Comparison of ENCODE assay signal across 7 cellular contexts in the genomic region with DNA sequence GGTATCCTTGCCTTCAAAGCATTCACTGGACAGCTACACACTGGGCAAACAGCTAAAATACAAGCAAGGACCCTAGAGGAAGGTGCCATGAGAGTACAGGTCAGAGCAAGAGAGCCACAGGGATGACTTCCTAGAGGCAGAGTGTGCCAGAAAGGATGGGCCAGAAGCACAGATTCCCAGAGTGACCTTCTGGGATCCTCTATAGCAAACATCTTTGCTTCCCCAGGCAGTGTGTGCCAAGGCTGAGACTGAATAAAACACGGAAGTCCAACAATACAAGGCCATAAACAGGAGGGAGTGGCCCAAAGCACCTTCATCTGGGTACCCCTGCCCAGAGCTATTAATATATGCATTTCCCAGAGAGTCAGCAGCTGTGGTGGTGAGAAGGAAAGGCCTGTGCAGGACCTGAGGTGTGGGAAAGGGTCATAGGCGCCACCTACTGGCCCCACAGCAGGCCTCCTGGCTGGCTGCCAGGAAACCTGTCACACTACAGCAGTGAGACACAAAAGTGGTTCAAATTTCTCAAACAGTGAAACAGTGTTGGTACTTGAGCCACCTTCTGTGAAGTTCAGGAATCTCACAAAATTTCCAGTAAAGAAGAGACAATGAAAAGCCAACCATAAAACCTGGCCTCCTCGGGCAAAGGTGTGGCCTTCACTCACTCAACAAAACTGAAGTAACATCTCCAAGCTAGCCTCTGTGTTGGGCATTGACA. TPM values are rescaled to one million over a fixed set of nuclear protein-coding genes. Genes with fewer than 3 reads are reported as not detected.
DNase-seq lines count a peak whose midpoint lies in the region; ATAC-seq, FAIRE-seq and TF ChIP-seq lines count a peak whose summit lies in the region.

No MANE protein-coding gene starts in this region.

- no peaks in the 10 kb centered on the region for H3K27me3 ChIP-seq in MM.1S (replicated peaks; ENCODE audit: insufficient read depth, low read length)
- no peaks in the 10 kb centered on the region for H3K27me3 ChIP-seq in RWPE2 (ENCODE audit: insufficient read depth, poor library complexity, severe bottlenecking)
- no peaks in the 10 kb centered on the region for H3K27me3 ChIP-seq in thoracic aorta (replicated peaks; ENCODE audit: insufficient read depth)

- TF ChIP-seq CTCF in MM.1S (IDR thresholded peaks at IDR 0.05; ENCODE audit: low read length) (peak; percentile 93), RWPE2 (IDR thresholded peaks at IDR 0.05; ENCODE audit: poor library complexity, severe bottlenecking) (peak; percentile 94), foreskin fibroblast (IDR thresholded peaks at IDR 0.05; ENCODE audit: low read depth, low read length) (peak; percentile 81), thoracic aorta (IDR thresholded peaks at IDR 0.05) (peak; percentile 74)

- H3K4me1 ChIP-seq in MM.1S (ENCODE audit: low read length) (peaks cover 26% of the 10 kb centered on the region), RWPE2 (ENCODE audit: insufficient read depth, poor library complexity, severe bottlenecking) (no peaks in the 10 kb centered on the region), thoracic aorta (ENCODE audit: control insufficient read depth in 1 of 2, low read depth in 2 of 2) (peaks cover 5% of the 10 kb centered on the region in 2 donors)

- intact Hi-C loops in activated T-helper 2 cell treated with anti-CD3 and anti-CD28 coated beads, Interferon-gamma antibody, Interleukin-2, Interleukin-4, amounts not matched to agents 10 μg/mL and 5 μg/mL and 100 μg/mL, durations not matched to agents 14 hours and 24 hours and 36 hours (cut with micrococcal nuclease): loop anchor here (1.0 to 5.0 kb wide), 2 partner anchors 82 to 123 kb away; no protein-coding TSS in a partner anchor

- peaks cover 29% of the 10 kb centered on the region for H3K4me1 Mint-ChIP-seq in activated T-helper 2 cell treated with anti-CD3 and anti-CD28 coated beads, Interferon-gamma antibody, Interleukin-2, Interleukin-4, amounts not matched to agents 10 μg/mL and 5 μg/mL and 100 μg/mL, durations not matched to agents 14 hours and 24 hours and 36 hours (ENCODE audit: low read depth)

- H4K20me1 ChIP-seq in MM.1S (ENCODE audit: insufficient read depth, low read length): no peaks in the 10 kb centered on the region

- H3K4me3 ChIP-seq in MM.1S (ENCODE audit: low read length): no peak overlapping the region
- no peak overlapping the region for H3K4me3 ChIP-seq in RWPE2 (ENCODE audit: severe bottlenecking)
- no peak overlapping the region for H3K4me3 ChIP-seq in foreskin fibroblast (ENCODE audit: low read depth in 1 of 2, low read length in 2 of 2)
- H3K4me3 ChIP-seq in thoracic aorta: no peak overlapping the region

- H3K79me2 ChIP-seq in MM.1S (ENCODE audit: low read length): peaks cover 25% of the 10 kb centered on the region

- peak overlapping the region; percentile 31; the same call in 1 of the 2 replicates for H3K4me2 ChIP-seq in MM.1S (ENCODE audit: low read depth, low read length)

- no peaks in the 10 kb centered on the region for H3K9me2 ChIP-seq in MM.1S (replicated peaks; ENCODE audit: insufficient read depth, low read length)

- H2AFZ ChIP-seq in MM.1S (ENCODE audit: low read length): 0 out of 2 replicates have a peak overlapping the region, but pooled peaks have one; percentile 18

- DNase-seq in GM12891 (ENCODE audit: insufficient read length, low spot score) (peak; percentile 50), MM.1S (peak; percentile 81), RWPE2 (ENCODE audit: low spot score) (no peak), foreskin fibroblast (peak; percentile 76 to 92), occipital lobe (lab: John Stamatoyannopoulos, UW) (peak; percentile 40), thoracic aorta (ENCODE audit: low spot score) (peak; percentile 60)
- DNase-seq in activated T-helper 2 cell treated with anti-CD3 and anti-CD28 coated beads, Interferon-gamma antibody, Interleukin-2, Interleukin-4, amounts not matched to agents 10 μg/mL and 5 μg/mL and 100 μg/mL, durations not matched to agents 14 hours and 24 hours and 36 hours (ENCODE audit: low spot score): peak; percentile 66

- H3K9me3 Mint-ChIP-seq in activated T-helper 2 cell treated with anti-CD3 and anti-CD28 coated beads, Interferon-gamma antibody, Interleukin-2, Interleukin-4, amounts not matched to agents 10 μg/mL and 5 μg/mL and 100 μg/mL, durations not matched to agents 14 hours and 24 hours and 36 hours: no peaks in the 10 kb centered on the region

- peak; percentile 84 for FAIRE-seq in GM12891 (lab: Jason Lieb, UNC)

- no peak overlapping the region for H3K4me3 Mint-ChIP-seq in activated T-helper 2 cell treated with anti-CD3 and anti-CD28 coated beads, Interferon-gamma antibody, Interleukin-2, Interleukin-4, amounts not matched to agents 10 μg/mL and 5 μg/mL and 100 μg/mL, durations not matched to agents 14 hours and 24 hours and 36 hours (ENCODE audit: low read depth)

- H3K9ac ChIP-seq in MM.1S (ENCODE audit: low read length): peak overlapping the region; percentile 1; the same call in 1 of the 2 replicates

- H3K36me3 ChIP-seq in MM.1S (replicated peaks; ENCODE audit: insufficient read depth, low read length) (no peaks in the 10 kb centered on the region), RWPE2 (ENCODE audit: low read depth) (no peaks in the 10 kb centered on the region), thoracic aorta (no peaks in the 10 kb centered on the region)

- H3K27ac Mint-ChIP-seq in activated T-helper 2 cell treated with anti-CD3 and anti-CD28 coated beads, Interferon-gamma antibody, Interleukin-2, Interleukin-4, amounts not matched to agents 10 μg/mL and 5 μg/mL and 100 μg/mL, durations not matched to agents 14 hours and 24 hours and 36 hours: no peak overlapping the region

- H3K27me3 Mint-ChIP-seq in activated T-helper 2 cell treated with anti-CD3 and anti-CD28 coated beads, Interferon-gamma antibody, Interleukin-2, Interleukin-4, amounts not matched to agents 10 μg/mL and 5 μg/mL and 100 μg/mL, durations not matched to agents 14 hours and 24 hours and 36 hours (ENCODE audit: low read depth): no peaks in the 10 kb centered on the region

- H3K36me3 Mint-ChIP-seq in activated T-helper 2 cell treated with anti-CD3 and anti-CD28 coated beads, Interferon-gamma antibody, Interleukin-2, Interleukin-4, amounts not matched to agents 10 μg/mL and 5 μg/mL and 100 μg/mL, durations not matched to agents 14 hours and 24 hours and 36 hours (ENCODE audit: low read depth): no peaks in the 10 kb centered on the region

- H3F3A ChIP-seq in MM.1S (ENCODE audit: insufficient read depth, low read length): peaks cover 10% of the 10 kb centered on the region

- H3K27ac ChIP-seq in MM.1S (ENCODE audit: low read length) (peak overlapping the region; percentile 46; the same call in 1 of the 2 replicates), RWPE2 (ENCODE audit: poor library complexity, severe bottlenecking) (no peak overlapping the region), thoracic aorta (no peak overlapping the region)

- TF ChIP-seq POLR2A in GM12891 (IDR thresholded peaks at IDR 0.05; ENCODE audit: low read depth, low read length): no peak

- ATAC-seq in RWPE2 (ENCODE audit: low read depth): peak; percentile 77
- ATAC-seq in thoracic aorta (ENCODE audit: insufficient number of reproducible peaks, low FRiP score, low read depth): peak; percentile 61

- H3K9me3 ChIP-seq in MM.1S (replicated peaks; ENCODE audit: insufficient read depth, low read length) (no peaks in the 10 kb centered on the region), RWPE2 (ENCODE audit: severe bottlenecking) (no peaks in the 10 kb centered on the region), thoracic aorta (no peaks in the 10 kb centered on the region)

TF ChIP-seq in GM12891, 5 proteins besides CTCF, POLR2A, EP300 and RAD21:
- TF ChIP-seq POLR2AphosphoS5 (IDR thresholded peaks at IDR 0.05; ENCODE audit: low read depth, low read length) (peak; percentile 63; the same call in 1 of the 2 replicates), SPI1 (IDR thresholded peaks at IDR 0.05; ENCODE audit: low read depth, low read length) (no peak), POU2F2 (IDR thresholded peaks at IDR 0.05; ENCODE audit: low read depth, low read length) (0 out of 2 replicates have a peak, but pooled peaks have one; percentile 22), PAX5 (IDR thresholded peaks at IDR 0.05; ENCODE audit: insufficient read depth, low read length, severe bottlenecking) (no peak), TAF1 (IDR thresholded peaks at IDR 0.05; ENCODE audit: low read depth, low read length) (no peak)

RNA-seq across cellular contexts. Expression of a gene that starts 20.3 kb away (rescaled TPM):
- polyA plus RNA-seq in GM12891 (2012; ENCODE audit: low read depth, missing spikeins): 13.6 TPM
- total RNA-seq in activated T-helper 2 cell treated with anti-CD3 and anti-CD28 coated beads, Interferon-gamma antibody, Interleukin-2, Interleukin-4, amounts not matched to agents 10 μg/mL and 5 μg/mL and 100 μg/mL, durations not matched to agents 14 hours and 24 hours and 36 hours: 38.2 and 40.6 TPM in 2 replicates
- total RNA-seq in occipital lobe: 52.3 TPM
- total RNA-seq in thoracic aorta: 10 to 100 TPM; 18.6 to 22.3 TPM
